1 cellular context compared by ENCODE assay signal in the genomic region with DNA sequence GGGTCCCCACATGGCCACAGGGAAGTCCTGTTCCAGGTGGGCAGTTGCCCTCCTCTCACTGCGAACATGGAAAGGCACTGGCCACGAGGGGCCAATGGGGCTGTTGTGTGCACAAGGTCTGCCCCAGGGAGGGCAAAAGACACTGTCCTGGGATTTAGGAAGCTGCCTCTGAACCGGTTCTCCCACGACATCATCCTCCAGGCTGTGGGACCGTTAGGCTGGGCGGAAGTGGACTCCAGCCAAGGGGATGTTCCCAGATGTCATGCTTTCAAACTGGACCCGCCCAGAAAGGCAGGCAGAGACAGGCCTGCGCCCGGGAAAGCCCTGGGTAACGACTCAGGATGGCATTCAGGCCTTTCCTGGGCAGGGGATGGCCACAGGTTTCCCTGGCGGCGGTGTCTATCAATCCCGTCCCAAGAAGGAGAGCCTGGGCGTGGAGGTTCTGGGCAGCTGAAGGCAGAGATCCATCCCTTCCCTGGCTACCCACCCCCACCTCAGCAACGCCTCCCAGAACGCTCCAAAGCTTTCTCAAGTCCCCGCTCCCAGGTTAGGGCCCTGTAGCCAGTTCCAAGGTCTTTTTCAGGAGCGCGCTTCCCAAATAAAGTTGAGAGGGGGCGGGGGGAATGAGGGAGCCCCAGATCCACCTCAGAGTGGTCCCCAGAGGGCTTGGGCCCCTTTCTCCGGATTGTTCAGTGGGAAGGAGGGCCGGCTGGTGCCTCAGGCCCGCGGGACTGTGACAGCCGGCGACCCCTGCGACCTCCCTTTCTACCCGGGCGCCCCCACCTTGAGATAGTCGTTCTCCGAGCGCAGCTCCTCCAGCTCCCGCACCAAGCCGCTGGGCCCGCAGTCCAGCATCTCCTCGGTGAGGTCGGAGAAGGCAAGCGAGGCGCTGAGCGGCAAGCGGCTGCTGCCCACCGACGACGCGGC.
TF ChIP-seq lines count a peak whose summit lies in the region.

No MANE protein-coding gene starts in this region.

TF ChIP-seq in HepG2, 621 proteins besides CTCF, POLR2A, EP300 and RAD21 (continued from another document and continues in another):
- TF ChIP-seq POLR2G (IDR thresholded peaks at IDR 0.05; ENCODE audit: low read depth, low read length) (peak; percentile 90), TGIF2 (CRISPR knock-in tag; IDR thresholded peaks at IDR 0.05) (peak; percentile 90), AHR (CRISPR knock-in tag; IDR thresholded peaks at IDR 0.05) (0 out of 2 replicates have a peak, but pooled peaks have one; percentile 32), DR1 (CRISPR knock-in tag; IDR thresholded peaks at IDR 0.05) (peak; percentile 73; the same call in 1 of the 2 replicates), PHF5A (CRISPR knock-in tag; IDR thresholded peaks at IDR 0.05; ENCODE audit: low read depth, unreplicated experiment) (no peak), GTF3A (CRISPR knock-in tag; conservative IDR thresholded peaks at IDR 0.05) (no peak), NFKBIZ (CRISPR knock-in tag; IDR thresholded peaks at IDR 0.05) (no peak), NR2F1 (CRISPR knock-in tag; IDR thresholded peaks at IDR 0.05) (0 out of 4 replicates have a peak, but pooled peaks of 1 of the 2 experiments have one; percentile 3), HHEX (CRISPR knock-in tag; IDR thresholded peaks at IDR 0.05) (no peak), ZNF75D (CRISPR knock-in tag; IDR thresholded peaks at IDR 0.05; ENCODE audit: borderline replicate concordance) (0 out of 2 replicates have a peak, but pooled peaks have one; percentile 33), DNMT3B (CRISPR knock-in tag; conservative IDR thresholded peaks at IDR 0.05) (peak; percentile 72; the same call in 1 of the 2 replicates), SMC3 (IDR thresholded peaks at IDR 0.05; ENCODE audit: low read length) (no peak), ZNF20 (CRISPR knock-in tag; IDR thresholded peaks at IDR 0.05) (no peak), TEAD3 (CRISPR knock-in tag; optimal IDR thresholded peaks at IDR 0.05; ENCODE audit: borderline replicate concordance) (peak; percentile 46), U2AF1 (optimal IDR thresholded peaks at IDR 0.05; ENCODE audit: low read depth, low read length) (peak; percentile 59), ZIK1 (CRISPR knock-in tag; IDR thresholded peaks at IDR 0.05; ENCODE audit: borderline replicate concordance, low read depth) (0 out of 2 replicates have a peak, but pooled peaks have one; percentile 2), PHF21A (CRISPR knock-in tag; IDR thresholded peaks at IDR 0.05) (peak; percentile 81; the same call in 1 of the 2 replicates), ZNF766 (CRISPR knock-in tag; IDR thresholded peaks at IDR 0.05; ENCODE audit: borderline replicate concordance) (peak; percentile 73), ZNF772 (CRISPR knock-in tag; IDR thresholded peaks at IDR 0.05) (peak; percentile 95), MIER2 (CRISPR knock-in tag; IDR thresholded peaks at IDR 0.05) (no peak), ZMAT3 (CRISPR knock-in tag; conservative IDR thresholded peaks at IDR 0.05) (peak; percentile 95; the same call in 1 of the 2 replicates), HOXA3 (CRISPR knock-in tag; IDR thresholded peaks at IDR 0.05) (peak; percentile 65)
- TF ChIP-seq, protein P1, sequence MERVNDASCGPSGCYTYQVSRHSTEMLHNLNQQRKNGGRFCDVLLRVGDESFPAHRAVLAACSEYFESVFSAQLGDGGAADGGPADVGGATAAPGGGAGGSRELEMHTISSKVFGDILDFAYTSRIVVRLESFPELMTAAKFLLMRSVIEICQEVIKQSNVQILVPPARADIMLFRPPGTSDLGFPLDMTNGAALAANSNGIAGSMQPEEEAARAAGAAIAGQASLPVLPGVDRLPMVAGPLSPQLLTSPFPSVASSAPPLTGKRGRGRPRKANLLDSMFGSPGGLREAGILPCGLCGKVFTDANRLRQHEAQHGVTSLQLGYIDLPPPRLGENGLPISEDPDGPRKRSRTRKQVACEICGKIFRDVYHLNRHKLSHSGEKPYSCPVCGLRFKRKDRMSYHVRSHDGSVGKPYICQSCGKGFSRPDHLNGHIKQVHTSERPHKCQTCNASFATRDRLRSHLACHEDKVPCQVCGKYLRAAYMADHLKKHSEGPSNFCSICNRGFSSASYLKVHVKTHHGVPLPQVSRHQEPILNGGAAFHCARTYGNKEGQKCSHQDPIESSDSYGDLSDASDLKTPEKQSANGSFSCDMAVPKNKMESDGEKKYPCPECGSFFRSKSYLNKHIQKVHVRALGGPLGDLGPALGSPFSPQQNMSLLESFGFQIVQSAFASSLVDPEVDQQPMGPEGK (CRISPR knock-in tag; IDR thresholded peaks at IDR 0.05) = no peak; the same call in none of the 2 replicates
- TF ChIP-seq, protein P2, sequence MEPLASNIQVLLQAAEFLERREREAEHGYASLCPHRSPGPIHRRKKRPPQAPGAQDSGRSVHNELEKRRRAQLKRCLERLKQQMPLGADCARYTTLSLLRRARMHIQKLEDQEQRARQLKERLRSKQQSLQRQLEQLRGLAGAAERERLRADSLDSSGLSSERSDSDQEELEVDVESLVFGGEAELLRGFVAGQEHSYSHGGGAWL (CRISPR knock-in tag; IDR thresholded peaks at IDR 0.05) = peak; percentile 58; the same call in 1 of the 2 replicates
- TF ChIP-seq, protein P3, sequence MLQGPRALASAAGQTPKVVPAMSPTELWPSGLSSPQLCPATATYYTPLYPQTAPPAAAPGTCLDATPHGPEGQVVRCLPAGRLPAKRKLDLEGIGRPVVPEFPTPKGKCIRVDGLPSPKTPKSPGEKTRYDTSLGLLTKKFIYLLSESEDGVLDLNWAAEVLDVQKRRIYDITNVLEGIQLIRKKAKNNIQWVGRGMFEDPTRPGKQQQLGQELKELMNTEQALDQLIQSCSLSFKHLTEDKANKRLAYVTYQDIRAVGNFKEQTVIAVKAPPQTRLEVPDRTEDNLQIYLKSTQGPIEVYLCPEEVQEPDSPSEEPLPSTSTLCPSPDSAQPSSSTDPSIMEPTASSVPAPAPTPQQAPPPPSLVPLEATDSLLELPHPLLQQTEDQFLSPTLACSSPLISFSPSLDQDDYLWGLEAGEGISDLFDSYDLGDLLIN (CRISPR knock-in tag; IDR thresholded peaks at IDR 0.05; ENCODE audit: borderline replicate concordance) = 0 out of 2 replicates have a peak, but pooled peaks have one; percentile 33
- TF ChIP-seq, protein P4, sequence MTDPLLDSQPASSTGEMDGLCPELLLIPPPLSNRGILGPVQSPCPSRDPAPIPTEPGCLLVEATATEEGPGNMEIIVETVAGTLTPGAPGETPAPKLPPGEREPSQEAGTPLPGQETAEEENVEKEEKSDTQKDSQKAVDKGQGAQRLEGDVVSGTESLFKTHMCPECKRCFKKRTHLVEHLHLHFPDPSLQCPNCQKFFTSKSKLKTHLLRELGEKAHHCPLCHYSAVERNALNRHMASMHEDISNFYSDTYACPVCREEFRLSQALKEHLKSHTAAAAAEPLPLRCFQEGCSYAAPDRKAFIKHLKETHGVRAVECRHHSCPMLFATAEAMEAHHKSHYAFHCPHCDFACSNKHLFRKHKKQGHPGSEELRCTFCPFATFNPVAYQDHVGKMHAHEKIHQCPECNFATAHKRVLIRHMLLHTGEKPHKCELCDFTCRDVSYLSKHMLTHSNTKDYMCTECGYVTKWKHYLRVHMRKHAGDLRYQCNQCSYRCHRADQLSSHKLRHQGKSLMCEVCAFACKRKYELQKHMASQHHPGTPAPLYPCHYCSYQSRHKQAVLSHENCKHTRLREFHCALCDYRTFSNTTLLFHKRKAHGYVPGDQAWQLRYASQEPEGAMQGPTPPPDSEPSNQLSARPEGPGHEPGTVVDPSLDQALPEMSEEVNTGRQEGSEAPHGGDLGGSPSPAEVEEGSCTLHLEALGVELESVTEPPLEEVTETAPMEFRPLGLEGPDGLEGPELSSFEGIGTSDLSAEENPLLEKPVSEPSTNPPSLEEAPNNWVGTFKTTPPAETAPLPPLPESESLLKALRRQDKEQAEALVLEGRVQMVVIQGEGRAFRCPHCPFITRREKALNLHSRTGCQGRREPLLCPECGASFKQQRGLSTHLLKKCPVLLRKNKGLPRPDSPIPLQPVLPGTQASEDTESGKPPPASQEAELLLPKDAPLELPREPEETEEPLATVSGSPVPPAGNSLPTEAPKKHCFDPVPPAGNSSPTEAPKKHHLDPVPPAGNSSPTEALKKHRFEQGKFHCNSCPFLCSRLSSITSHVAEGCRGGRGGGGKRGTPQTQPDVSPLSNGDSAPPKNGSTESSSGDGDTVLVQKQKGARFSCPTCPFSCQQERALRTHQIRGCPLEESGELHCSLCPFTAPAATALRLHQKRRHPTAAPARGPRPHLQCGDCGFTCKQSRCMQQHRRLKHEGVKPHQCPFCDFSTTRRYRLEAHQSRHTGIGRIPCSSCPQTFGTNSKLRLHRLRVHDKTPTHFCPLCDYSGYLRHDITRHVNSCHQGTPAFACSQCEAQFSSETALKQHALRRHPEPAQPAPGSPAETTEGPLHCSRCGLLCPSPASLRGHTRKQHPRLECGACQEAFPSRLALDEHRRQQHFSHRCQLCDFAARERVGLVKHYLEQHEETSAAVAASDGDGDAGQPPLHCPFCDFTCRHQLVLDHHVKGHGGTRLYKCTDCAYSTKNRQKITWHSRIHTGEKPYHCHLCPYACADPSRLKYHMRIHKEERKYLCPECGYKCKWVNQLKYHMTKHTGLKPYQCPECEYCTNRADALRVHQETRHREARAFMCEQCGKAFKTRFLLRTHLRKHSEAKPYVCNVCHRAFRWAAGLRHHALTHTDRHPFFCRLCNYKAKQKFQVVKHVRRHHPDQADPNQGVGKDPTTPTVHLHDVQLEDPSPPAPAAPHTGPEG (CRISPR knock-in tag; IDR thresholded peaks at IDR 0.05) = 0 out of 2 replicates have a peak, but pooled peaks have one; percentile 59
- TF ChIP-seq, protein P5, sequence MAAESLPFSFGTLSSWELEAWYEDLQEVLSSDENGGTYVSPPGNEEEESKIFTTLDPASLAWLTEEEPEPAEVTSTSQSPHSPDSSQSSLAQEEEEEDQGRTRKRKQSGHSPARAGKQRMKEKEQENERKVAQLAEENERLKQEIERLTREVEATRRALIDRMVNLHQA (CRISPR knock-in tag; IDR thresholded peaks at IDR 0.05) = no peak
- TF ChIP-seq, protein P6, sequence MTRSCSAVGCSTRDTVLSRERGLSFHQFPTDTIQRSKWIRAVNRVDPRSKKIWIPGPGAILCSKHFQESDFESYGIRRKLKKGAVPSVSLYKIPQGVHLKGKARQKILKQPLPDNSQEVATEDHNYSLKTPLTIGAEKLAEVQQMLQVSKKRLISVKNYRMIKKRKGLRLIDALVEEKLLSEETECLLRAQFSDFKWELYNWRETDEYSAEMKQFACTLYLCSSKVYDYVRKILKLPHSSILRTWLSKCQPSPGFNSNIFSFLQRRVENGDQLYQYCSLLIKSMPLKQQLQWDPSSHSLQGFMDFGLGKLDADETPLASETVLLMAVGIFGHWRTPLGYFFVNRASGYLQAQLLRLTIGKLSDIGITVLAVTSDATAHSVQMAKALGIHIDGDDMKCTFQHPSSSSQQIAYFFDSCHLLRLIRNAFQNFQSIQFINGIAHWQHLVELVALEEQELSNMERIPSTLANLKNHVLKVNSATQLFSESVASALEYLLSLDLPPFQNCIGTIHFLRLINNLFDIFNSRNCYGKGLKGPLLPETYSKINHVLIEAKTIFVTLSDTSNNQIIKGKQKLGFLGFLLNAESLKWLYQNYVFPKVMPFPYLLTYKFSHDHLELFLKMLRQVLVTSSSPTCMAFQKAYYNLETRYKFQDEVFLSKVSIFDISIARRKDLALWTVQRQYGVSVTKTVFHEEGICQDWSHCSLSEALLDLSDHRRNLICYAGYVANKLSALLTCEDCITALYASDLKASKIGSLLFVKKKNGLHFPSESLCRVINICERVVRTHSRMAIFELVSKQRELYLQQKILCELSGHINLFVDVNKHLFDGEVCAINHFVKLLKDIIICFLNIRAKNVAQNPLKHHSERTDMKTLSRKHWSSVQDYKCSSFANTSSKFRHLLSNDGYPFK (CRISPR knock-in tag; IDR thresholded peaks at IDR 0.05; ENCODE audit: borderline replicate concordance) = peak; percentile 83
- TF ChIP-seq, protein P7, sequence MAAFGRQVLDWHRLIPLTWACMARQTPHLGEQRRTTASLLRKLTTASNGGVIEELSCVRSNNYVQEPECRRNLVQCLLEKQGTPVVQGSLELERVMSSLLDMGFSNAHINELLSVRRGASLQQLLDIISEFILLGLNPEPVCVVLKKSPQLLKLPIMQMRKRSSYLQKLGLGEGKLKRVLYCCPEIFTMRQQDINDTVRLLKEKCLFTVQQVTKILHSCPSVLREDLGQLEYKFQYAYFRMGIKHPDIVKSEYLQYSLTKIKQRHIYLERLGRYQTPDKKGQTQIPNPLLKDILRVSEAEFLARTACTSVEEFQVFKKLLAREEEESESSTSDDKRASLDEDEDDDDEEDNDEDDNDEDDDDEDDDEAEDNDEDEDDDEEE (CRISPR knock-in tag; IDR thresholded peaks at IDR 0.05) = 0 out of 2 replicates have a peak, but pooled peaks have one; percentile 5
- TF ChIP-seq, protein P8, sequence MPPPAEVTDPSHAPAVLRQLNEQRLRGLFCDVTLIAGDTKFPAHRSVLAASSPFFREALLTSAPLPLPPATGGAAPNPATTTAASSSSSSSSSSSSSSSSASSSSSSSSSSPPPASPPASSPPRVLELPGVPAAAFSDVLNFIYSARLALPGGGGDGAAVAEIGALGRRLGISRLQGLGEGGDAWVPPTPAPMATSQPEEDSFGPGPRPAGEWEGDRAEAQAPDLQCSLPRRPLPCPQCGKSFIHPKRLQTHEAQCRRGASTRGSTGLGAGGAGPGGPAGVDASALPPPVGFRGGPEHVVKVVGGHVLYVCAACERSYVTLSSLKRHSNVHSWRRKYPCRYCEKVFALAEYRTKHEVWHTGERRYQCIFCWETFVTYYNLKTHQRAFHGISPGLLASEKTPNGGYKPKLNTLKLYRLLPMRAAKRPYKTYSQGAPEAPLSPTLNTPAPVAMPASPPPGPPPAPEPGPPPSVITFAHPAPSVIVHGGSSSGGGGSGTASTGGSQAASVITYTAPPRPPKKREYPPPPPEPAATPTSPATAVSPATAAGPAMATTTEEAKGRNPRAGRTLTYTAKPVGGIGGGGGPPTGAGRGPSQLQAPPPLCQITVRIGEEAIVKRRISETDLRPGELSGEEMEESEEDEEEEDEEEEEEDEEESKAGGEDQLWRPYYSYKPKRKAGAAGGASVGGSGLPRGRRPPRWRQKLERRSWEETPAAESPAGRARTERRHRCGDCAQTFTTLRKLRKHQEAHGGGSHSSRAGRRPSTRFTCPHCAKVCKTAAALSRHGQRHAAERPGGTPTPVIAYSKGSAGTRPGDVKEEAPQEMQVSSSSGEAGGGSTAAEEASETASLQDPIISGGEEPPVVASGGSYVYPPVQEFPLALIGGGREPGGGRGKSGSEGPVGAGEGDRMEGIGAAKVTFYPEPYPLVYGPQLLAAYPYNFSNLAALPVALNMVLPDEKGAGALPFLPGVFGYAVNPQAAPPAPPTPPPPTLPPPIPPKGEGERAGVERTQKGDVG (CRISPR knock-in tag; IDR thresholded peaks at IDR 0.05; ENCODE audit: borderline replicate concordance) = peak; percentile 77; the same call in 1 of the 2 replicates
- TF ChIP-seq, protein P9, sequence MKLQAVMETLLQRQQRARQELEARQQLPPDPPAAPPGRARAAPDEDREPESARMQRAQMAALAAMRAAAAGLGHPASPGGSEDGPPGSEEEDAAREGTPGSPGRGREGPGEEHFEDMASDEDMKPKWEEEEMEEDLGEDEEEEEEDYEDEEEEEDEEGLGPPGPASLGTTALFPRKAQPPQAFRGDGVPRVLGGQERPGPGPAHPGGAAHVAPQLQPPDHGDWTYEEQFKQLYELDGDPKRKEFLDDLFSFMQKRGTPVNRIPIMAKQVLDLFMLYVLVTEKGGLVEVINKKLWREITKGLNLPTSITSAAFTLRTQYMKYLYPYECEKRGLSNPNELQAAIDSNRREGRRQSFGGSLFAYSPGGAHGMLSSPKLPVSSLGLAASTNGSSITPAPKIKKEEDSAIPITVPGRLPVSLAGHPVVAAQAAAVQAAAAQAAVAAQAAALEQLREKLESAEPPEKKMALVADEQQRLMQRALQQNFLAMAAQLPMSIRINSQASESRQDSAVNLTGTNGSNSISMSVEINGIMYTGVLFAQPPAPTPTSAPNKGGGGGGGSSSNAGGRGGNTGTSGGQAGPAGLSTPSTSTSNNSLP (IDR thresholded peaks at IDR 0.05; ENCODE audit: low read depth, low read length) = no peak
